8 cellular contexts compared by ENCODE assay signal in the genomic region with DNA sequence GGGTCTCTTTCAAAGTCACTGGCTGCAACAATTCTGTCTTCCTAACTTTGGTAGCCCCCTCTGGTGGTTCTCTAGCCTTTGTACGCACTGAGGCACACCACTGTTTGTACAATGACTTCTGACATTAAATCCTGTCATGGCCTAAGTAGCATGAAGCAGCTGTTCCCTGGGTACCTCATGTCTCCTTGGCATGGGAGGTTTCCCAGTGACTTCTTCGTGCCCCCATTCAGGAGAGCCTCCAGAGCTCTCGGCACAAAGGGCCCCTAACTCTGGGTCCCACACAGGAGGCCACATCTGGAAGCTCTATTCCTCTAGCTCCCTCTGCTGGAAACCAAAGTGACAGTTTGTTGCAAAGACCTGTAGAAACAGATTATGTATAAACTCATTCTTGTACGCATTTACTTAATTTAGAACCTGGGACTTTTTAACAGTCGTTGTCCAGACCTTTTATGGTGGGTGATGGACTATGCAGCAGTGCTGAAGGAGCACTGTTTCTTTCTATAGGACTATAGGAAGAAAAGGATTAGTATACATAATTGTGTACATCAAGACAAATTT. TPM values are rescaled to one million over a fixed set of nuclear protein-coding genes. Genes with fewer than 3 reads are reported as not detected.
A peak's percentile ranks its signal among the peaks of the same experiment; 100 is the strongest.
DNase-seq lines count a peak whose midpoint lies in the region; ATAC-seq and TF ChIP-seq lines count a peak whose summit lies in the region.

No MANE protein-coding gene starts in this region.

- H3K9me3 Mint-ChIP-seq in MCF 10A (ENCODE audit: unreplicated experiment): no peaks in the 10 kb centered on the region

- no peaks in the 10 kb centered on the region for H3K36me3 Mint-ChIP-seq in MCF 10A (ENCODE audit: insufficient read depth, unreplicated experiment)

- no peak overlapping the region for H3K9ac ChIP-seq in SK-N-MC (ENCODE audit: insufficient read length)

- no peak overlapping the region for H3K27ac Mint-ChIP-seq in MCF 10A (ENCODE audit: low read depth, unreplicated experiment)

- H3K4me3 ChIP-seq in SK-N-MC: peak overlapping the region; percentile 58

- CTCF ChIA-PET in MCF 10A (lab: Yijun Ruan, JAX): interaction anchor here (0.7 to 3.5 kb wide), 47 partner anchors 9 to 511 kb away, joined by 3 to 46 read pairs (median 4); partner anchors contain the start of genes IVNS1ABP, NIBAN1 and SWT1

- no peaks in the 10 kb centered on the region for H3K27me3 Mint-ChIP-seq in MCF 10A (ENCODE audit: insufficient read depth, unreplicated experiment)

- H3K27ac ChIP-seq in SK-N-MC: no peak overlapping the region

- POLR2A ChIA-PET in MCF 10A (lab: Yijun Ruan, JAX): interaction anchor here (4.5 kb wide), 1 partner anchor 13 kb away, joined by 22 read pairs; the partner anchor contains the start of genes SWT1 and TRMT1L

- TF ChIP-seq CTCF in MCF 10A (IDR thresholded peaks at IDR 0.05; ENCODE audit: unreplicated experiment): peak; percentile 80

- intact Hi-C loops in MCF 10A (cut with micrococcal nuclease): loop anchor here (1.0 to 2.0 kb wide), 6 partner anchors 125 to 511 kb away; partner anchors contain the start of gene RNF2

- DNase-seq in AML-193 (lab: John Stamatoyannopoulos, UW) (peak; percentile 60 to 71), NCI-H1092 treated with DMSO at 0.1 percent for 48 hours (lab: John Stamatoyannopoulos, UW) (peak; percentile 79), SK-N-MC (ENCODE audit: low read depth, low spot score) (peak; percentile 79), MCF 10A (ENCODE audit: unreplicated experiment) (peak; percentile 84), inferior parietal cortex (ENCODE audit: extremely low spot score) (peak; percentile 77)
- DNase-seq in stimulated activated CD8-positive, alpha-beta memory T cell treated with anti-CD3 and anti-CD28 coated beads, Interleukin-4, amount 100 ng/mL, for 48 hours: peak; percentile 50

- H3K4me1 Mint-ChIP-seq in MCF 10A (ENCODE audit: insufficient read depth, unreplicated experiment): no peaks in the 10 kb centered on the region

- no peak overlapping the region for H3K4me3 Mint-ChIP-seq in MCF 10A (ENCODE audit: unreplicated experiment)

- ATAC-seq in GM18511 (IDR thresholded peaks at IDR 0.05; ENCODE audit: unreplicated experiment) (peak; percentile 95), HG02870 (IDR thresholded peaks at IDR 0.05; ENCODE audit: unreplicated experiment) (peak; percentile 91)

- BruUV-seq in MCF 10A (replicated peaks; lab: Mats Ljungman, UMichigan): no TSS peak

- no peaks in the 10 kb centered on the region for H3K9me3 ChIP-seq in SK-N-MC (ENCODE audit: low read depth, low read length)

- peaks cover 3% of the 10 kb centered on the region; the same call in 1 of the 2 replicates for H3K36me3 ChIP-seq in SK-N-MC (ENCODE audit: insufficient read depth, low read length)

RNA-seq across cellular contexts. Expression of gene SWT1, which starts 13.4 kb away (rescaled TPM):
- total RNA-seq in MCF 10A (2022): 2.1 and 6.1 TPM in 2 replicates

RNA-seq across cellular contexts. Expression of gene TRMT1L, which starts 13.6 kb away (rescaled TPM):
- 23.4 and 29.3 TPM in 2 replicates for total RNA-seq in MCF 10A (2022)
